In genomic region chr7:158494643-158495042, GRCh38 we compare ENCODE assay signal across 17 cellular contexts.
DNase-seq lines count a peak whose midpoint lies in the region; ATAC-seq and TF ChIP-seq lines count a peak whose summit lies in the region.
"Had no signal": no experiment of that assay in that cellular context is flagged by ENCODE, and none has a peak within 500 bp of the region (broad histone marks: within the 10 kb centered on the region; RNA-seq: fewer than 3 reads in every experiment).

No MANE protein-coding gene starts in this region.

- no peaks in the 10 kb centered on the region for H3K9me2 ChIP-seq in GM23338 (ENCODE audit: insufficient read depth)

- H3K36me3 ChIP-seq in GM23338 (ENCODE audit: insufficient read depth), result no peaks in the 10 kb centered on the region
- no peaks in the 10 kb centered on the region for H3K36me3 ChIP-seq in neural progenitor cell
- H3K36me3 ChIP-seq: MG63 had no signal

- H3K4me2 ChIP-seq in GM23338 (peak overlapping the region; percentile 86; the same call in 1 of the 2 replicates), neural progenitor cell (peak overlapping the region; percentile 75)

- H3K27me3 Mint-ChIP-seq in GM23338 (ENCODE audit: insufficient read depth, low read depth, poor library complexity), result peaks cover 15% of the 10 kb centered on the region
- peaks cover 16% of the 10 kb centered on the region for H3K27me3 Mint-ChIP-seq in neural progenitor cell (ENCODE audit: insufficient read depth, low read depth)
- H3K27me3 Mint-ChIP-seq: IgD-negative memory B cell had no signal

- no peak overlapping the region for H3K27ac ChIP-seq in GM23338 (ENCODE audit: low read depth)
- peak overlapping the region; percentile 64 for H3K27ac ChIP-seq in caudate nucleus (ENCODE audit: low read depth, low read length)
- H3K27ac ChIP-seq in neural progenitor cell, result no peak overlapping the region
- H3K27ac ChIP-seq: C4-2B had no signal

- no peak for TF ChIP-seq CTCF in GM23338 (conservative IDR thresholded peaks at IDR 0.05; ENCODE audit: low read depth in 2 of 2)
- no peak for TF ChIP-seq CTCF in neural progenitor cell (IDR thresholded peaks at IDR 0.05)
- TF ChIP-seq CTCF in GM13977 (IDR thresholded peaks at IDR 0.05; ENCODE audit: extremely low read depth, insufficient read depth, missing control alignments), result no peak

- in situ Hi-C loops in GM13977 (cut with MboI; ENCODE audit: low pct_unique_long_range_greater_than_20kb, low sequenced_read_pairs, unreplicated experiment), result no loop called here

- H2AFZ ChIP-seq in GM23338, result no peak overlapping the region
- H2AFZ ChIP-seq in neural progenitor cell (replicated peaks), result peak overlapping the region; percentile 44

- H3K4me3 ChIP-seq in GM23338 (no peak overlapping the region), neural progenitor cell (no peak overlapping the region)
- H3K4me3 ChIP-seq: MG63 had no signal

- H3K9ac ChIP-seq in neural progenitor cell, result no peak overlapping the region

- H3F3A ChIP-seq in GM23338 (replicated peaks; ENCODE audit: low read depth), result 0 out of 2 replicates have a peak, but pooled peaks cover 10% of the 10 kb centered on the region
- H3F3A ChIP-seq in neural progenitor cell (ENCODE audit: low read depth), result peaks cover 31% of the 10 kb centered on the region

- no peak for DNase-seq in GM23338 (ENCODE audit: low spot score)
- DNase-seq in NCI-H69 (lab: John Stamatoyannopoulos, UW), result peak; percentile 59
- DNase-seq in caudate nucleus (lab: John Stamatoyannopoulos, UW), result peak in 12 of 61 donors; percentile 22 to 71 (median 52)
- no peak for DNase-seq in neural progenitor cell (ENCODE audit: low spot score)
- DNase-seq in GM13977 (ENCODE audit: low spot score), result no peak
- no peak for DNase-seq in activated naive CD4-positive, alpha-beta T cell treated with anti-CD3 and anti-CD28 coated beads, Interleukin-2, amount 50 U/mL, for 16 hours
- DNase-seq: DMS79, MG63, NCI-H1048, NCI-H146, NCI-H2029 treated with DMSO at 0.1 percent for 48 hours, NCI-H82, Right ventricle myocardium superior had no signal

- H3K27me3 ChIP-seq in GM23338 (ENCODE audit: insufficient read depth) (no peaks in the 10 kb centered on the region), neural progenitor cell (no peaks in the 10 kb centered on the region)
- H3K27me3 ChIP-seq: MG63 had no signal

- ATAC-seq in GM23338, result 0 out of 3 replicates have a peak, but pooled peaks have one; percentile 4
- ATAC-seq in HG02678 (IDR thresholded peaks at IDR 0.05; ENCODE audit: unreplicated experiment), result no peak
- ATAC-seq in GM19452 (IDR thresholded peaks at IDR 0.05; ENCODE audit: unreplicated experiment), result no peak

- H3K27ac Mint-ChIP-seq in GM23338, result no peak overlapping the region
- no peak overlapping the region for H3K27ac Mint-ChIP-seq in neural progenitor cell
- H3K27ac Mint-ChIP-seq: IgD-negative memory B cell had no signal

- no peaks in the 10 kb centered on the region for H4K20me1 ChIP-seq in GM23338 (replicated peaks; ENCODE audit: insufficient read depth)
- H4K20me1 ChIP-seq in neural progenitor cell (ENCODE audit: low read depth), result no peaks in the 10 kb centered on the region

- H3K4me1 Mint-ChIP-seq in GM23338 (peaks cover 35% of the 10 kb centered on the region), neural progenitor cell (peaks cover 48% of the 10 kb centered on the region)
- H3K4me1 Mint-ChIP-seq: IgD-negative memory B cell had no signal

- H3K79me2 ChIP-seq in GM23338 (replicated peaks; ENCODE audit: insufficient read depth) (no peaks in the 10 kb centered on the region), neural progenitor cell (ENCODE audit: low read depth) (no peaks in the 10 kb centered on the region)

- peaks cover 61% of the 10 kb centered on the region for H3K9me3 Mint-ChIP-seq in GM23338
- H3K9me3 Mint-ChIP-seq in neural progenitor cell, result peaks cover 2% of the 10 kb centered on the region

- no peaks in the 10 kb centered on the region for H3K9me3 ChIP-seq in neural progenitor cell (ENCODE audit: low read depth)
- H3K9me3 ChIP-seq: MG63 had no signal

- H3K4me1 ChIP-seq in GM23338 (ENCODE audit: insufficient read depth) (peaks cover 33% of the 10 kb centered on the region), neural progenitor cell (peaks cover 27% of the 10 kb centered on the region)

- peak overlapping the region; percentile 61; the same call in 2 of the 3 replicates for H3K4me3 Mint-ChIP-seq in GM23338
- H3K4me3 Mint-ChIP-seq in neural progenitor cell, result no peak overlapping the region
- H3K4me3 Mint-ChIP-seq: IgD-negative memory B cell had no signal

- peaks cover 12% of the 10 kb centered on the region for H3K36me3 Mint-ChIP-seq in GM23338 (ENCODE audit: low read depth)
- H3K36me3 Mint-ChIP-seq in neural progenitor cell, result no peaks in the 10 kb centered on the region
- H3K36me3 Mint-ChIP-seq: IgD-negative memory B cell had no signal

TF ChIP-seq in GM23338, 12 proteins besides CTCF, POLR2A, EP300 and RAD21 (continues in another document):
- TF ChIP-seq NANOG (IDR thresholded peaks at IDR 0.05; ENCODE audit: borderline replicate concordance) (no peak), ETS1 (IDR thresholded peaks at IDR 0.05) (no peak), REST (IDR thresholded peaks at IDR 0.05; ENCODE audit: unreplicated experiment) (no peak), EZH2 (IDR thresholded peaks at IDR 0.05; ENCODE audit: low read depth, unreplicated experiment) (no peak), JUNB (IDR thresholded peaks at IDR 0.05; ENCODE audit: unreplicated experiment) (no peak), POLR2AphosphoS5 (IDR thresholded peaks at IDR 0.05; ENCODE audit: low read depth) (no peak), ZNF114 (CRISPR knock-in tag; IDR thresholded peaks at IDR 0.05) (no peak), ZNF331 (CRISPR knock-in tag; IDR thresholded peaks at IDR 0.05; ENCODE audit: low read depth) (no peak)
